ENCODE assay signal across 8 cellular contexts in the genomic region with DNA sequence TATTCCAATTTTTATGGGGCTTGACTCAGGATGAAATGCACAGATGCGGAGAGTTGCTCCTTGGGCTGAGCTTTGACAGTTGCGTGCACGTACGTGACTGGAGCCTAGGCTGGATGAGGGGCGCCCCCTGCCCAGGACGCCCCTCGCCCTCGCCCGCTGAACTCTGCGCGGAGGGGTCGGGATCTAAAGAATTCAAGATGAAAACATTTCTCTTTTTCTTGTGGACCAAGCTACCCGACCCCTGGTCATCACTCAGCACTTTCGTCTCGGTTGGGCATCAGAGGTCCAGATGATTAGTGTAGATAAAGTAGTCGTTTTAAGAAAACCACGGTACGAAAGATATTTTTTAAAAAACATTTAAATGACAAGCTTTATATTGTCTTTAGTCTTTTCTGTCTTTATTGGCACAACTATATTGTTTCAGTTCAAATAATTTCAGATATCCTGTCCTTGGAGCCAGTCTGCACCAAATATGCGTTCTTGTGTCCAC. TPM values are rescaled to one million over a fixed set of nuclear protein-coding genes. Genes with fewer than 3 reads are reported as not detected.
A peak's percentile ranks its signal among the peaks of the same experiment; 100 is the strongest.
DNase-seq lines count a peak whose midpoint lies in the region; ATAC-seq and TF ChIP-seq lines count a peak whose summit lies in the region.

No MANE protein-coding gene starts in this region.

- intact Hi-C loops in Right ventricle myocardium inferior (cut with DNase I) (loop anchor here (10.0 kb wide), 1 partner anchor 206 kb away; no protein-coding TSS in a partner anchor), PC-3 (cut with micrococcal nuclease) (loop anchor here (5.0 kb wide), 1 partner anchor 121 kb away; a partner anchor contains a TSS)

- CTCF ChIA-PET in PC-3 (lab: Charles Lee), result no interaction called here

- peak overlapping the region; percentile 89 for H3K9ac ChIP-seq in PC-3 (ENCODE audit: low read length)

- H3K36me3 ChIP-seq in cardiac muscle cell (no peaks in the 10 kb centered on the region), PC-3 (ENCODE audit: low read depth, low read length) (no peaks in the 10 kb centered on the region), neutrophil (no peaks in the 10 kb centered on the region)

- H3K4me3 ChIP-seq in cardiac muscle cell (peak overlapping the region; percentile 93), PC-3 (ENCODE audit: low read length) (peak overlapping the region; percentile 75), epithelial cell of esophagus (ENCODE audit: low read length) (peak overlapping the region; percentile 61), neutrophil (ENCODE audit: low read depth in 1 of 2, low read length in 1 of 2) (peak overlapping the region; percentile 74 to 75)

- POLR2A ChIA-PET in PC-3 (lab: Charles Lee; ENCODE audit: unreplicated experiment), result interaction anchor here (0.5 kb wide), 1 partner anchor 1401 kb away, joined by 4 read pairs; no protein-coding TSS in a partner anchor

- H3K79me2 ChIP-seq in PC-3 (ENCODE audit: low read length), result peaks cover 42% of the 10 kb centered on the region

- no peak for DNase-seq in cardiac muscle cell (ENCODE audit: low read depth in 1 of 2, low spot score in 1 of 2)
- no peak for DNase-seq in Right ventricle myocardium inferior (ENCODE audit: missing footprints)
- no peak for DNase-seq in PC-3
- no peak for DNase-seq in epithelial cell of esophagus (ENCODE audit: low read depth)
- no peak for DNase-seq in stimulated activated naive CD4-positive, alpha-beta T cell treated with Interleukin-2 at 50 U/mL for 16 hours (lab: John Stamatoyannopoulos, UW)
- no peak for DNase-seq in DMS153 (lab: John Stamatoyannopoulos, UW)
- DNase-seq in cortex of kidney (lab: John Stamatoyannopoulos, UW), result no peak

- no peaks in the 10 kb centered on the region for H3F3A ChIP-seq in PC-3 (ENCODE audit: low read length, unreplicated experiment)

- H4K20me1 ChIP-seq in PC-3 (ENCODE audit: low read length), result 0 out of 2 replicates have a peak, but pooled peaks cover 3% of the 10 kb centered on the region

- TF ChIP-seq CTCF in cardiac muscle cell (IDR thresholded peaks at IDR 0.05; ENCODE audit: low read depth, low read length), result no peak
- no peak for TF ChIP-seq CTCF in PC-3 (conservative IDR thresholded peaks at IDR 0.05; ENCODE audit: low read depth, low read length)
- TF ChIP-seq CTCF in epithelial cell of esophagus (IDR thresholded peaks at IDR 0.05; ENCODE audit: insufficient read depth, low read depth, low read length, missing control alignments), result no peak
- TF ChIP-seq CTCF in neutrophil (IDR thresholded peaks at IDR 0.05), result no peak

- H3K9me3 ChIP-seq in cardiac muscle cell (ENCODE audit: low read depth) (no peaks in the 10 kb centered on the region), PC-3 (ENCODE audit: low read length) (no peaks in the 10 kb centered on the region), neutrophil (no peaks in the 10 kb centered on the region)

- H3K9me2 ChIP-seq in PC-3 (replicated peaks; ENCODE audit: low read length), result no peaks in the 10 kb centered on the region

- BruUV-seq in PC-3 (replicated peaks; lab: Mats Ljungman, UMichigan), result TSS peak; percentile 55

- no peaks in the 10 kb centered on the region for H3K4me1 ChIP-seq in cardiac muscle cell (ENCODE audit: low read depth)
- peaks cover 14% of the 10 kb centered on the region; the same call in 1 of the 2 replicates for H3K4me1 ChIP-seq in PC-3 (ENCODE audit: insufficient read depth, low read length)
- peaks cover 7 to 8% of the 10 kb centered on the region in 2 experiments for H3K4me1 ChIP-seq in neutrophil (ENCODE audit: control insufficient read depth in 1 of 2, insufficient read depth in 1 of 2, low read depth in 1 of 2, low read length in 1 of 2)

- no peaks in the 10 kb centered on the region for H3K27me3 ChIP-seq in cardiac muscle cell
- no peaks in the 10 kb centered on the region for H3K27me3 ChIP-seq in PC-3 (ENCODE audit: low read length)
- H3K27me3 ChIP-seq in neutrophil, result peaks cover 4% of the 10 kb centered on the region

- no peak for ATAC-seq in Right ventricle myocardium inferior
- no peak for ATAC-seq in PC-3

- no peak overlapping the region for H3K27ac ChIP-seq in cardiac muscle cell
- H3K27ac ChIP-seq in PC-3 (ENCODE audit: low read length), result peak overlapping the region; percentile 61
- peak overlapping the region; percentile 80 for H3K27ac ChIP-seq in neutrophil

- peak overlapping the region; percentile 88 for H3K4me2 ChIP-seq in PC-3 (ENCODE audit: low read length)

- peak overlapping the region; percentile 85 for H2AFZ ChIP-seq in PC-3 (ENCODE audit: low read length)

RNA-seq across cellular contexts. Expression of a gene that starts 0.7 kb away (rescaled TPM):
- total RNA-seq in cardiac muscle cell (62.8 and 66.4 TPM in 2 replicates), Right ventricle myocardium inferior (11.4 TPM), PC-3 (2014; rRNA removed) (101 and 124 TPM in 2 replicates)
- polyA plus RNA-seq in cardiac muscle cell, result 59.6 and 71.6 TPM in 2 replicates

RNA-seq across cellular contexts. Expression of a gene that starts 21.4 kb away (rescaled TPM):
- total RNA-seq in cardiac muscle cell (152 and 213 TPM in 2 replicates), Right ventricle myocardium inferior (111 TPM), PC-3 (2014; rRNA removed) (76.7 and 83.6 TPM in 2 replicates)
- 158 and 167 TPM in 2 replicates for polyA plus RNA-seq in cardiac muscle cell
